ENCODE assay signal across 28 cellular contexts in genomic region chr14:34569750-34570149, GRCh38.
"Had no signal": no experiment of that assay in that cellular context is flagged by ENCODE, and none has a peak within 500 bp of the region (broad histone marks: within the 10 kb centered on the region; RNA-seq: fewer than 3 reads in every experiment).

No MANE protein-coding gene starts in this region.

- H3K4me1 Mint-ChIP-seq: activated B cell treated with CpG ODN at 0.5 μM for 24 hours; immature natural killer cell; naive thymus-derived CD4-positive, alpha-beta T cell; stimulated activated memory B cell treated with anti-CD40 and anti-IgM and Interleukin-4, amounts not matched to agents 10 μg/mL and 1 μg/mL and 100 μg/mL, for 72 hours; stimulated activated naive CD8-positive, alpha-beta T cell treated with anti-CD3 and anti-CD28 coated beads, Interleukin-15, amount 100 ng/mL, for 72 hours had no signal

- H3K36me3 ChIP-seq: breast epithelium, ovary had no signal

- DNase-seq: activated B cell treated with CpG ODN at 0.5 μM for 24 hours; activated CD4-positive, alpha-beta T cell treated with anti-CD3 and anti-CD28 coated beads, Interleukin-2, amount 50 U/mL, for 1 hour; activated CD8-positive, alpha-beta memory T cell treated with anti-CD3 and anti-CD28 coated beads, Interleukin-2, amount 50 U/mL, for 4 hours; activated T-cell treated with anti-CD3 and anti-CD28 coated beads, Interleukin-2, amount 50 U/mL, for 1 hour; central memory CD4-positive, alpha-beta T cell; foreskin keratinocyte; heart left ventricle; hypothalamus; immature natural killer cell; kidney; left colon; mammary epithelial cell; midbrain; naive thymus-derived CD4-positive, alpha-beta T cell; ovary; retina; small intestine; stimulated activated CD4-positive, alpha-beta T cell treated with anti-CD3 and anti-CD28 coated beads, Interleukin-4, amount 100 ng/mL, for 24 hours; stimulated activated naive CD8-positive, alpha-beta T cell treated with anti-CD3 and anti-CD28 coated beads, Interleukin-15, amount 100 ng/mL, for 72 hours; T-helper 1 cell had no signal

- ATAC-seq: foreskin keratinocyte; heart left ventricle; left colon; naive thymus-derived CD4-positive, alpha-beta T cell; stimulated activated memory B cell treated with anti-CD40 and anti-IgM and Interleukin-4, amounts not matched to agents 10 μg/mL and 1 μg/mL and 100 μg/mL, for 72 hours; stimulated activated naive CD8-positive, alpha-beta T cell treated with anti-CD3 and anti-CD28 coated beads, Interleukin-15, amount 100 ng/mL, for 72 hours had no signal

- H3K9me3 Mint-ChIP-seq: activated B cell treated with CpG ODN at 0.5 μM for 24 hours; activated T-helper 2 cell treated with anti-CD3 and anti-CD28 coated beads, Interferon-gamma antibody, Interleukin-2, Interleukin-4, amounts not matched to agents 10 μg/mL and 5 μg/mL and 100 μg/mL, durations not matched to agents 14 hours and 24 hours and 36 hours; immature natural killer cell; naive thymus-derived CD4-positive, alpha-beta T cell; stimulated activated memory B cell treated with anti-CD40 and anti-IgM and Interleukin-4, amounts not matched to agents 10 μg/mL and 1 μg/mL and 100 μg/mL, for 72 hours; stimulated activated naive CD8-positive, alpha-beta T cell treated with anti-CD3 and anti-CD28 coated beads, Interleukin-15, amount 100 ng/mL, for 72 hours; T-helper 2 cell treated with Interferon-gamma antibody and Interleukin-4, amounts not matched to agents 5 μg/mL and 100 μg/mL, for 36 hours had no signal

- FAIRE-seq: endometrium, kidney, small intestine had no signal

- H3K4me3 Mint-ChIP-seq: activated B cell treated with CpG ODN at 0.5 μM for 24 hours; immature natural killer cell; naive thymus-derived CD4-positive, alpha-beta T cell; stimulated activated memory B cell treated with anti-CD40 and anti-IgM and Interleukin-4, amounts not matched to agents 10 μg/mL and 1 μg/mL and 100 μg/mL, for 72 hours; stimulated activated naive CD8-positive, alpha-beta T cell treated with anti-CD3 and anti-CD28 coated beads, Interleukin-15, amount 100 ng/mL, for 72 hours; T-helper 2 cell treated with Interferon-gamma antibody and Interleukin-4, amounts not matched to agents 5 μg/mL and 100 μg/mL, for 36 hours had no signal

- H3K27ac ChIP-seq: breast epithelium, foreskin keratinocyte, heart left ventricle, ovary, prostate gland, sigmoid colon, tibial nerve had no signal

- H3K27me3 Mint-ChIP-seq: activated B cell treated with CpG ODN at 0.5 μM for 24 hours; naive thymus-derived CD4-positive, alpha-beta T cell; stimulated activated memory B cell treated with anti-CD40 and anti-IgM and Interleukin-4, amounts not matched to agents 10 μg/mL and 1 μg/mL and 100 μg/mL, for 72 hours; stimulated activated naive CD8-positive, alpha-beta T cell treated with anti-CD3 and anti-CD28 coated beads, Interleukin-15, amount 100 ng/mL, for 72 hours had no signal

- H3K4me1 ChIP-seq: breast epithelium, foreskin keratinocyte, heart left ventricle, prostate gland, sigmoid colon, tibial nerve had no signal

- H3K9me3 ChIP-seq: breast epithelium, heart left ventricle, ovary, prostate gland, sigmoid colon, tibial nerve had no signal

- H3K27me3 ChIP-seq: breast epithelium, foreskin keratinocyte, heart left ventricle, ovary, sigmoid colon, tibial nerve had no signal

- H3K4me3 ChIP-seq: breast epithelium, heart left ventricle, ovary, prostate gland, sigmoid colon, tibial nerve had no signal

- H3K27ac Mint-ChIP-seq: activated B cell treated with CpG ODN at 0.5 μM for 24 hours; activated T-helper 2 cell treated with anti-CD3 and anti-CD28 coated beads, Interferon-gamma antibody, Interleukin-2, Interleukin-4, amounts not matched to agents 10 μg/mL and 5 μg/mL and 100 μg/mL, durations not matched to agents 14 hours and 24 hours and 36 hours; stimulated activated memory B cell treated with anti-CD40 and anti-IgM and Interleukin-4, amounts not matched to agents 10 μg/mL and 1 μg/mL and 100 μg/mL, for 72 hours; T-helper 2 cell treated with Interferon-gamma antibody and Interleukin-4, amounts not matched to agents 5 μg/mL and 100 μg/mL, for 36 hours had no signal
